ENCODE assay signal across 22 cellular contexts in the genomic region with DNA sequence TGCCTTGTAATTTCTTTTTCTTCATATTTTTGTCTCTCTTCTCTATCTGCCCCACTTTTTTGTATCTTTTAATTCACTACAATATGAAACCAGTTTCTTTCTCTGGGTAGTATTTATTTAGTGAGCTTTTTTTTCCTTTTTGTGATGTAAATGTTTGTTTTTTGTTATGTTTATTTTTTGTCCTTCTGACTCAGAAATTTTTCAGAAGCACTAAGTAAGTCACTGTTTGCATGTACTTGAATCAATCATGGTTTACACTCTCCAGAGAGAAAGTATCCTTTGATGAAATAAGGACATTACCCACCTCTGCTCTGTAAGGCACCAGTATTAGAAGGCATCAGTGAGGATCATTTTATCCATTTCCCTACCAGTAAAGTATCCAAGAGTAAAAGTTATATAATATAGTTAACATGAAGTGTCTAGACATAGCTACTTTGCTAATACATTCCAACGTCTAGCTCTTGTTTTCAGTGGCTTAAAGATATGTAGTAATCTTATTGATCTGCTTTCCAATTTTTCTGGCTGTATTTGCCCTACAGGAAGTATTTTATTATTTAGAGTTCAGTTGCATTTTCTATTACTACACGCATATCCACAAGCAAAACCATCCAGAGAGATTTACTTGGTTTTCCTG. TPM values are rescaled to one million over a fixed set of nuclear protein-coding genes. Genes with fewer than 3 reads are reported as not detected.
DNase-seq lines count a peak whose midpoint lies in the region; ATAC-seq, FAIRE-seq and TF ChIP-seq lines count a peak whose summit lies in the region.
"Had no signal": no experiment of that assay in that cellular context is flagged by ENCODE, and none has a peak within 500 bp of the region (broad histone marks: within the 10 kb centered on the region; RNA-seq: fewer than 3 reads in every experiment).

No MANE protein-coding gene starts in this region.

- no TSS peak for BruUV-seq in HepG2 (replicated peaks; lab: Mats Ljungman, UMichigan)

- H3K27me3 Mint-ChIP-seq in HFFc6 (ENCODE audit: insufficient read depth) = peaks cover 2% of the 10 kb centered on the region
- H3K27me3 Mint-ChIP-seq in activated CD8-positive, alpha-beta T cell treated with anti-CD3 and anti-CD28 coated beads for 36 hours = no peaks in the 10 kb centered on the region
- H3K27me3 Mint-ChIP-seq: activated CD4-positive, alpha-beta T cell treated with anti-CD3 and anti-CD28 coated beads for 36 hours; CD4-positive, alpha-beta T cell; naive B cell; stimulated activated naive CD8-positive, alpha-beta T cell treated with anti-CD3 and anti-CD28 coated beads, Interleukin-15, Interleukin-2, amounts not matched to agents 100 ng/mL and 50 ng/mL, for 24 hours had no signal

- H3K36me3 ChIP-seq in HepG2 (replicated peaks in 1 of 2; ENCODE audit: control insufficient read depth in 1 of 2, insufficient read depth in 2 of 2, low read length in 2 of 2) (no peaks in the 10 kb centered on the region), BE2C (no peaks in the 10 kb centered on the region)

- 43% methylated on average over 2 of the region's 2 CpGs for WGBS in HepG2 (ENCODE audit: low lambda C conversion rate)

- no peaks in the 10 kb centered on the region for H3K36me3 Mint-ChIP-seq in HFFc6 (ENCODE audit: low read depth)
- no peaks in the 10 kb centered on the region for H3K36me3 Mint-ChIP-seq in activated CD8-positive, alpha-beta T cell treated with anti-CD3 and anti-CD28 coated beads for 36 hours (ENCODE audit: low read depth)
- H3K36me3 Mint-ChIP-seq: naive B cell had no signal

- no peak for TF ChIP-seq CTCF in HFFc6 (IDR thresholded peaks at IDR 0.05)
- no peak for TF ChIP-seq CTCF in activated CD8-positive, alpha-beta T cell treated with anti-CD3 and anti-CD28 coated beads for 36 hours (IDR thresholded peaks at IDR 0.05)
- no peak for TF ChIP-seq CTCF in HepG2 (CRISPR knock-in tag; IDR thresholded peaks at IDR 0.05)
- no peak for TF ChIP-seq CTCF in coronary artery (IDR thresholded peaks at IDR 0.05)
- TF ChIP-seq CTCF in BE2C (IDR thresholded peaks at IDR 0.05; ENCODE audit: low read depth, low read length) = no peak

- CTCF ChIA-PET in activated CD8-positive, alpha-beta T cell treated with anti-CD3 and anti-CD28 coated beads for 36 hours (lab: Charles Lee) = interaction anchor here (1.1 to 4.4 kb wide), 7 partner anchors 10 to 257 kb away, joined by 3 to 41 read pairs (median 6); no protein-coding TSS in a partner anchor
- CTCF ChIA-PET in HepG2 (lab: Yijun Ruan, JAX; ENCODE audit: low intra/inter-chr PET ratio, low total read pairs) = no interaction called here

- in situ Hi-C loops in HepG2 (cut with HindIII; ENCODE audit: extremely low pct_ligation_motif_present, low pct_unique_long_range_greater_than_20kb) = no loop called here

- POLR2A ChIA-PET in activated CD8-positive, alpha-beta T cell treated with anti-CD3 and anti-CD28 coated beads for 36 hours (lab: Charles Lee) = no interaction called here
- POLR2A ChIA-PET in HepG2 (lab: Yijun Ruan, JAX) = interaction anchor here (1.0 to 3.7 kb wide), 7 partner anchors 9 to 312 kb away, joined by 3 to 53 read pairs (median 6); a partner anchor contains a TSS

- no peak for ATAC-seq in activated CD8-positive, alpha-beta T cell treated with anti-CD3 and anti-CD28 coated beads for 36 hours
- peak; percentile 71 for ATAC-seq in HepG2
- ATAC-seq: activated CD4-positive, alpha-beta T cell treated with anti-CD3 and anti-CD28 coated beads for 36 hours had no signal

- H3K27ac Mint-ChIP-seq in HFFc6 = peak overlapping the region; percentile 91
- H3K27ac Mint-ChIP-seq in activated CD8-positive, alpha-beta T cell treated with anti-CD3 and anti-CD28 coated beads for 36 hours = peak overlapping the region; percentile 39
- H3K27ac Mint-ChIP-seq: activated CD4-positive, alpha-beta T cell treated with anti-CD3 and anti-CD28 coated beads for 36 hours; CD4-positive, alpha-beta T cell; stimulated activated naive CD8-positive, alpha-beta T cell treated with anti-CD3 and anti-CD28 coated beads, Interleukin-15, Interleukin-2, amounts not matched to agents 100 ng/mL and 50 ng/mL, for 24 hours had no signal

- no peak for TF ChIP-seq POLR2A in HepG2 (IDR thresholded peaks at IDR 0.05; ENCODE audit: insufficient read depth in 1 of 2, low read depth in 2 of 2, low read length in 2 of 2)

- no peak overlapping the region for H2AFZ ChIP-seq in HepG2 (ENCODE audit: low read length)

- H3K9ac ChIP-seq in HepG2 (ENCODE audit: insufficient read depth, low read depth, low read length) = no peak overlapping the region

- H3K9me3 Mint-ChIP-seq in HFFc6 = no peaks in the 10 kb centered on the region
- no peaks in the 10 kb centered on the region for H3K9me3 Mint-ChIP-seq in activated CD8-positive, alpha-beta T cell treated with anti-CD3 and anti-CD28 coated beads for 36 hours
- H3K9me3 Mint-ChIP-seq: CD4-positive, alpha-beta T cell; naive B cell; stimulated activated naive CD8-positive, alpha-beta T cell treated with anti-CD3 and anti-CD28 coated beads, Interleukin-15, Interleukin-2, amounts not matched to agents 100 ng/mL and 50 ng/mL, for 24 hours had no signal

- H3K4me3 Mint-ChIP-seq in HFFc6 = 0 out of 2 replicates have a peak overlapping the region, but pooled peaks have one; percentile 1
- H3K4me3 Mint-ChIP-seq in activated CD8-positive, alpha-beta T cell treated with anti-CD3 and anti-CD28 coated beads for 36 hours = no peak overlapping the region
- H3K4me3 Mint-ChIP-seq: activated CD4-positive, alpha-beta T cell treated with anti-CD3 and anti-CD28 coated beads for 36 hours; CD4-positive, alpha-beta T cell; naive B cell; stimulated activated naive CD8-positive, alpha-beta T cell treated with anti-CD3 and anti-CD28 coated beads, Interleukin-15, Interleukin-2, amounts not matched to agents 100 ng/mL and 50 ng/mL, for 24 hours had no signal

- H3K4me3 ChIP-seq in HepG2 (replicated peaks in 1 of 3; ENCODE audit: insufficient read depth in 1 of 3, low read depth in 2 of 3, low read length in 3 of 3) (no peak overlapping the region), coronary artery (no peak overlapping the region), BE2C (ENCODE audit: low read depth, low read length) (no peak overlapping the region)

- H3K4me2 ChIP-seq in HepG2 (ENCODE audit: low read depth, low read length) = peak overlapping the region; percentile 24; the same call in 1 of the 2 replicates

- H3K27ac ChIP-seq in HepG2 (ENCODE audit: extremely low read length, insufficient read depth, low read length) (peak overlapping the region; percentile 60), coronary artery (no peak overlapping the region)

- no peak for FAIRE-seq in HepG2 (lab: Jason Lieb, UNC)
- FAIRE-seq: frontal cortex had no signal

- H3K9me3 ChIP-seq in HepG2 (ENCODE audit: low read length) (no peaks in the 10 kb centered on the region), BE2C (no peaks in the 10 kb centered on the region; the same call in 1 of the 2 replicates)

- TF ChIP-seq EP300 in HepG2 (IDR thresholded peaks at IDR 0.05; ENCODE audit: low read depth in 2 of 2, low read length in 2 of 2) (peak in 1 of 2 experiments; percentile 63; a peak in 1 of 4 replicates), HepG2 (CRISPR knock-in tag; IDR thresholded peaks at IDR 0.05; ENCODE audit: borderline replicate concordance) (no peak)

- H4K20me1 ChIP-seq in HepG2 (ENCODE audit: insufficient read depth, low read length) = no peaks in the 10 kb centered on the region

- H3K79me2 ChIP-seq in HepG2 (ENCODE audit: insufficient read depth, low read length) = no peaks in the 10 kb centered on the region

- H3K4me1 ChIP-seq in HepG2 (ENCODE audit: insufficient read depth, low read length) = peaks cover 46% of the 10 kb centered on the region
- peaks cover 17% of the 10 kb centered on the region for H3K4me1 ChIP-seq in BE2C

- peaks cover 76% of the 10 kb centered on the region for H3K4me1 Mint-ChIP-seq in HFFc6 (ENCODE audit: low read depth)
- H3K4me1 Mint-ChIP-seq in activated CD8-positive, alpha-beta T cell treated with anti-CD3 and anti-CD28 coated beads for 36 hours (ENCODE audit: low read depth) = peaks cover 29% of the 10 kb centered on the region

- no peak for TF ChIP-seq RAD21 in HepG2 (CRISPR knock-in tag; IDR thresholded peaks at IDR 0.05)

- no peaks in the 10 kb centered on the region for H3K27me3 ChIP-seq in HepG2 (ENCODE audit: control insufficient read depth in 1 of 2, insufficient read depth in 2 of 2, low read length in 2 of 2)
- H3K27me3 ChIP-seq in BE2C = no peaks in the 10 kb centered on the region

- peak; percentile 72 for DNase-seq in DMS53 (lab: John Stamatoyannopoulos, UW)
- no peak for DNase-seq in HFFc6
- no peak for DNase-seq in activated CD8-positive, alpha-beta T cell treated with anti-CD3 and anti-CD28 coated beads for 36 hours
- DNase-seq in HepG2 (ENCODE audit: low spot score) = peak; percentile 63
- no peak for DNase-seq in T1000 (lab: John Stamatoyannopoulos, UW)
- no peak for DNase-seq in coronary artery (ENCODE audit: low spot score)
- no peak for DNase-seq in anterior cingulate cortex (lab: John Stamatoyannopoulos, UW)
- DNase-seq in BE2C = no peak
- DNase-seq: activated CD4-positive, alpha-beta T cell treated with anti-CD3 and anti-CD28 coated beads for 36 hours; activated gamma-delta T cell; amniotic stem cell; CD4-positive, alpha-beta T cell; erythroblast; H7; MM.1S; naive B cell; NCI-H146; NCI-H2171; NCI-H526; trophoblast cell had no signal

- intact Hi-C loops in activated CD8-positive, alpha-beta T cell treated with anti-CD3 and anti-CD28 coated beads for 36 hours (cut with micrococcal nuclease) = no loop called here
- intact Hi-C loops in HepG2 (cut with micrococcal nuclease; ENCODE audit: unreplicated experiment) = no loop called here

RNA-seq across cellular contexts. Expression of a gene that starts 25.4 kb away (rescaled TPM):
- total RNA-seq in HFFc6 (2021; fragmentation: NEBNext Ultra II Directional; extraction: Animal tissue kit (Norgen Biotek cat#: 25700)) = 10 to 100 TPM; 37.8 to 54.7 (median 48.2) TPM
- under 1 TPM; 0.11 to 0.13 TPM for total RNA-seq in activated CD8-positive, alpha-beta T cell treated with anti-CD3 and anti-CD28 coated beads for 36 hours
- 8.1 and 10.2 TPM in 2 replicates for total RNA-seq in HepG2 (2016; rRNA removed; fragmentation: Illumina TruSeq; extraction: Trizol)
- total RNA-seq in HepG2 (2016; cell fraction: cytosol; rRNA removed; fragmentation: Illumina TruSeq; extraction: Trizol; ENCODE audit: low read depth) = 1.0 and 1.1 TPM in 2 replicates
- total RNA-seq in HepG2 (2016; cell fraction: insoluble cytoplasmic fraction; rRNA removed; fragmentation: Illumina TruSeq; extraction: Trizol) = 7.7 and 10.2 TPM in 2 replicates
- 2.4 and 3.3 TPM in 2 replicates for total RNA-seq in HepG2 (2016; cell fraction: membrane; rRNA removed; fragmentation: Illumina TruSeq; extraction: Trizol)
- total RNA-seq in HepG2 (2016; cell fraction: nucleus; rRNA removed; fragmentation: Illumina TruSeq; extraction: Trizol) = 5.5 and 5.9 TPM in 2 replicates
- polyA plus RNA-seq in HepG2 (2011; rRNA removed) = 166 and 187 TPM in 2 replicates
- 125 and 126 TPM in 2 replicates for polyA plus RNA-seq in HepG2 (2011; cell fraction: cytosol; rRNA removed)
- polyA plus RNA-seq in HepG2 (2011; cell fraction: nucleus; rRNA removed) = 122 and 131 TPM in 2 replicates
- polyA plus RNA-seq in HepG2 (2012) = 68.2 and 110 TPM in 2 replicates
- polyA plus RNA-seq in HepG2 (2016; cell fraction: cytosol; fragmentation: Illumina TruSeq; extraction: Trizol; ENCODE audit: low read depth) = 0.85 and 0.89 TPM in 2 replicates
- 13.3 and 13.4 TPM in 2 replicates for polyA plus RNA-seq in HepG2 (2016; cell fraction: insoluble cytoplasmic fraction; fragmentation: Illumina TruSeq; extraction: Trizol; ENCODE audit: low read depth)
- 1.5 and 2.1 TPM in 2 replicates for polyA plus RNA-seq in HepG2 (2016; cell fraction: membrane; fragmentation: Illumina TruSeq; extraction: Trizol; ENCODE audit: low read depth)
- polyA plus RNA-seq in HepG2 (2016; cell fraction: nucleus; fragmentation: Illumina TruSeq; extraction: Trizol; ENCODE audit: insufficient read depth, low read depth) = 8.6 and 9.7 TPM in 2 replicates
- 0.05 and 92.6 TPM in 2 replicates for polyA minus RNA-seq in HepG2 (2011; rRNA and poly(A)+ RNA removed; ENCODE audit: low replicate concordance)
- polyA minus RNA-seq in HepG2 (2011; cell fraction: cytosol; rRNA and poly(A)+ RNA removed) = 131 and 135 TPM in 2 replicates
- polyA minus RNA-seq in HepG2 (2011; cell fraction: nucleus; rRNA and poly(A)+ RNA removed) = 134 and 197 TPM in 2 replicates
- 4.7 TPM for polyA plus RNA-seq in BE2C (2012; ENCODE audit: insufficient read depth, insufficient read length, low read depth)

Comparison
In these comparisons a context has a peak if more than half of its experiments do, and no peak if none do; other contexts are left out.
1. DNase-seq: peak in DMS53 (single experiment) and HepG2 (single experiment); none in HFFc6 (single experiment), activated CD8-positive, alpha-beta T cell treated with anti-CD3 and anti-CD28 coated beads for 36 hours (single experiment), T1000 (single experiment), coronary artery (single experiment), anterior cingulate cortex (0 of 58) and BE2C (single experiment).